8 cellular contexts compared by ENCODE assay signal in genomic region chr5:61331407-61332368, GRCh38. TPM values are rescaled to one million over a fixed set of nuclear protein-coding genes. Genes with fewer than 3 reads are reported as not detected.
A peak's percentile ranks its signal among the peaks of the same experiment; 100 is the strongest.
DNase-seq lines count a peak whose midpoint lies in the region; TF ChIP-seq lines count a peak whose summit lies in the region.

TSS of gene ZSWIM6 (plus strand) at chr5:61332258. CDS start at chr5:61332273, 15 bp downstream.

- in situ Hi-C loops in SK-MEL-5 (cut with HindIII; ENCODE audit: low pct_unique_long_range_greater_than_20kb, low sequenced_read_pairs), result no loop called here

- no peaks in the 10 kb centered on the region for H3K36me3 ChIP-seq in HEK293 (ENCODE audit: control insufficient read depth in 2 of 2, insufficient read depth in 1 of 2, low read length in 2 of 2)

- no peak for TF ChIP-seq CTCF in HEK293 (tag by site-specific recombination; IDR thresholded peaks at IDR 0.05)

- DNase-seq in GF-D8 (lab: John Stamatoyannopoulos, UW) (peak; percentile 90), MV-4-11 (lab: John Stamatoyannopoulos, UW) (peak; percentile 97), SK-MEL-5 (ENCODE audit: low read depth, low spot score) (peak; percentile 98), germinal center (ENCODE audit: low spot score) (peak; percentile 97), non-pigmented ciliary epithelial cell (ENCODE audit: low read depth) (peak; percentile 96), superior temporal gyrus (ENCODE audit: extremely low spot score) (peak; percentile 99)
- DNase-seq in activated naive CD4-positive, alpha-beta T cell treated with anti-CD3 and anti-CD28 coated beads, Interleukin-2, amount 50 U/mL, for 16 hours, result peak; percentile 99

- H3K9me3 ChIP-seq in HEK293 (ENCODE audit: control insufficient read depth, insufficient read depth, low read depth, low read length), result no peaks in the 10 kb centered on the region

- POLR2A ChIA-PET in HEK293 (lab: Yijun Ruan, JAX), result interaction anchor here (0.6 to 2.6 kb wide), 49 partner anchors 9 to 483 kb away, joined by 3 to 37 read pairs (median 5); partner anchors contain the start of genes ERCC8, NDUFAF2 and SMIM15

- peak within 1 kb of the TSS; percentile 99 for H3K4me3 ChIP-seq in HEK293 (ENCODE audit: low read depth, low read length)

- CTCF ChIA-PET in HEK293 (lab: Yijun Ruan, JAX), result interaction anchor here (0.6 to 1.6 kb wide), 10 partner anchors 10 to 505 kb away, joined by 3 to 4 read pairs (median 3); no protein-coding TSS in a partner anchor

- H3K4me1 ChIP-seq in HEK293 (ENCODE audit: control insufficient read depth, insufficient read depth, low read length), result peaks cover 12% of the 10 kb centered on the region

- peak within 1 kb of the TSS; percentile 98 for H3K27ac ChIP-seq in HEK293 (ENCODE audit: extremely low read depth, low read depth, low read length)

TF ChIP-seq in HEK293, 187 proteins besides CTCF, POLR2A, EP300 and RAD21 (continues in another document):
- TF ChIP-seq IKZF3 (tag by site-specific recombination; IDR thresholded peaks at IDR 0.05), result peak; percentile 90
- 0 out of 2 replicates have a peak, but pooled peaks have one; percentile 74 for TF ChIP-seq ZFP37 (tag by site-specific recombination; IDR thresholded peaks at IDR 0.05)
- TF ChIP-seq INSM2 (tag by site-specific recombination; IDR thresholded peaks at IDR 0.05), result no peak
- peak; percentile 89 for TF ChIP-seq SP7 (tag by site-specific recombination; IDR thresholded peaks at IDR 0.05)
- TF ChIP-seq ZNF394 (tag by site-specific recombination; IDR thresholded peaks at IDR 0.05; ENCODE audit: borderline replicate concordance), result peak; percentile 29; the same call in 1 of the 2 replicates
- peak; percentile 100 for TF ChIP-seq GLIS2 (tag by site-specific recombination; IDR thresholded peaks at IDR 0.05)
- no peak for TF ChIP-seq YY1 (tag by site-specific recombination; IDR thresholded peaks at IDR 0.05)
- TF ChIP-seq, protein P1, sequence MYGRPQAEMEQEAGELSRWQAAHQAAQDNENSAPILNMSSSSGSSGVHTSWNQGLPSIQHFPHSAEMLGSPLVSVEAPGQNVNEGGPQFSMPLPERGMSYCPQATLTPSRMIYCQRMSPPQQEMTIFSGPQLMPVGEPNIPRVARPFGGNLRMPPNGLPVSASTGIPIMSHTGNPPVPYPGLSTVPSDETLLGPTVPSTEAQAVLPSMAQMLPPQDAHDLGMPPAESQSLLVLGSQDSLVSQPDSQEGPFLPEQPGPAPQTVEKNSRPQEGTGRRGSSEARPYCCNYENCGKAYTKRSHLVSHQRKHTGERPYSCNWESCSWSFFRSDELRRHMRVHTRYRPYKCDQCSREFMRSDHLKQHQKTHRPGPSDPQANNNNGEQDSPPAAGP (tag by site-specific recombination; IDR thresholded peaks at IDR 0.05), result peak; percentile 79
- 0 out of 2 replicates have a peak, but pooled peaks have one; percentile 46 for TF ChIP-seq ZNF692 (tag by site-specific recombination; IDR thresholded peaks at IDR 0.05)
- TF ChIP-seq ZBTB21 (tag by site-specific recombination; IDR thresholded peaks at IDR 0.05), result peak; percentile 95
- peak; percentile 75 for TF ChIP-seq ZIC2 (tag by site-specific recombination; IDR thresholded peaks at IDR 0.05)
- no peak for TF ChIP-seq OVOL3 (tag by site-specific recombination; IDR thresholded peaks at IDR 0.05)
- peak; percentile 90 for TF ChIP-seq WT1 (tag by site-specific recombination; IDR thresholded peaks at IDR 0.05)
- TF ChIP-seq ZNF837 (tag by site-specific recombination; IDR thresholded peaks at IDR 0.05), result peak; percentile 10; the same call in 1 of the 2 replicates
- peak; percentile 96 for TF ChIP-seq ZFHX2 (tag by site-specific recombination; conservative IDR thresholded peaks at IDR 0.05)
- TF ChIP-seq ZBTB26 (tag by site-specific recombination; optimal IDR thresholded peaks at IDR 0.05), result peak; percentile 76
- TF ChIP-seq ZSCAN5A (tag by site-specific recombination; IDR thresholded peaks at IDR 0.05), result 0 out of 2 replicates have a peak, but pooled peaks have one; percentile 19
- peak; percentile 95 for TF ChIP-seq SP3 (tag by site-specific recombination; IDR thresholded peaks at IDR 0.05)
- TF ChIP-seq SP2 (tag by site-specific recombination; IDR thresholded peaks at IDR 0.05), result peak; percentile 81
- no peak for TF ChIP-seq ZNF433 (tag by site-specific recombination; IDR thresholded peaks at IDR 0.05; ENCODE audit: low read depth)
- TF ChIP-seq ZNF121 (tag by site-specific recombination; IDR thresholded peaks at IDR 0.05), result no peak
- TF ChIP-seq KLF8 (tag by site-specific recombination; IDR thresholded peaks at IDR 0.05), result peak; percentile 97
- peak; percentile 93 for TF ChIP-seq KLF9 (tag by site-specific recombination; IDR thresholded peaks at IDR 0.05; ENCODE audit: low read depth)
- peak; percentile 45; the same call in 1 of the 2 replicates for TF ChIP-seq ZNF561 (tag by site-specific recombination; IDR thresholded peaks at IDR 0.05; ENCODE audit: borderline replicate concordance)
- TF ChIP-seq, protein P2, sequence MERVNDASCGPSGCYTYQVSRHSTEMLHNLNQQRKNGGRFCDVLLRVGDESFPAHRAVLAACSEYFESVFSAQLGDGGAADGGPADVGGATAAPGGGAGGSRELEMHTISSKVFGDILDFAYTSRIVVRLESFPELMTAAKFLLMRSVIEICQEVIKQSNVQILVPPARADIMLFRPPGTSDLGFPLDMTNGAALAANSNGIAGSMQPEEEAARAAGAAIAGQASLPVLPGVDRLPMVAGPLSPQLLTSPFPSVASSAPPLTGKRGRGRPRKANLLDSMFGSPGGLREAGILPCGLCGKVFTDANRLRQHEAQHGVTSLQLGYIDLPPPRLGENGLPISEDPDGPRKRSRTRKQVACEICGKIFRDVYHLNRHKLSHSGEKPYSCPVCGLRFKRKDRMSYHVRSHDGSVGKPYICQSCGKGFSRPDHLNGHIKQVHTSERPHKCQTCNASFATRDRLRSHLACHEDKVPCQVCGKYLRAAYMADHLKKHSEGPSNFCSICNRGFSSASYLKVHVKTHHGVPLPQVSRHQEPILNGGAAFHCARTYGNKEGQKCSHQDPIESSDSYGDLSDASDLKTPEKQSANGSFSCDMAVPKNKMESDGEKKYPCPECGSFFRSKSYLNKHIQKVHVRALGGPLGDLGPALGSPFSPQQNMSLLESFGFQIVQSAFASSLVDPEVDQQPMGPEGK (tag by site-specific recombination; IDR thresholded peaks at IDR 0.05), result peak; percentile 99
- TF ChIP-seq ZNF843 (tag by site-specific recombination; IDR thresholded peaks at IDR 0.05), result peak; percentile 55; the same call in 1 of the 2 replicates
- TF ChIP-seq SCRT1 (tag by site-specific recombination; IDR thresholded peaks at IDR 0.05; ENCODE audit: borderline replicate concordance), result no peak
- 0 out of 2 replicates have a peak, but pooled peaks have one; percentile 21 for TF ChIP-seq BCL11A (tag by site-specific recombination; IDR thresholded peaks at IDR 0.05; ENCODE audit: low read depth)

RNA-seq across cellular contexts. Expression of gene ZSWIM6, which starts in this region (rescaled TPM):
- total RNA-seq in SK-MEL-5 (2014; rRNA removed; shearing (Covaris generic)), result 4.7 and 5.4 TPM in 2 replicates
- 8.0 and 10.1 TPM in 2 replicates for polyA plus RNA-seq in SK-MEL-5 (2015; cell fraction: cytosol; rRNA removed)
- polyA plus RNA-seq in SK-MEL-5 (2015; cell fraction: nucleus; rRNA removed), result 32.1 and 35.3 TPM in 2 replicates

Comparison
In these comparisons a context has a peak if more than half of its experiments do, and no peak if none do; other contexts are left out.
1. Peak in every context shown above with its lines: DNase-seq, H3K4me3 ChIP-seq and H3K27ac ChIP-seq.